Comparison of ENCODE assay signal across 8 cellular contexts in the genomic region with DNA sequence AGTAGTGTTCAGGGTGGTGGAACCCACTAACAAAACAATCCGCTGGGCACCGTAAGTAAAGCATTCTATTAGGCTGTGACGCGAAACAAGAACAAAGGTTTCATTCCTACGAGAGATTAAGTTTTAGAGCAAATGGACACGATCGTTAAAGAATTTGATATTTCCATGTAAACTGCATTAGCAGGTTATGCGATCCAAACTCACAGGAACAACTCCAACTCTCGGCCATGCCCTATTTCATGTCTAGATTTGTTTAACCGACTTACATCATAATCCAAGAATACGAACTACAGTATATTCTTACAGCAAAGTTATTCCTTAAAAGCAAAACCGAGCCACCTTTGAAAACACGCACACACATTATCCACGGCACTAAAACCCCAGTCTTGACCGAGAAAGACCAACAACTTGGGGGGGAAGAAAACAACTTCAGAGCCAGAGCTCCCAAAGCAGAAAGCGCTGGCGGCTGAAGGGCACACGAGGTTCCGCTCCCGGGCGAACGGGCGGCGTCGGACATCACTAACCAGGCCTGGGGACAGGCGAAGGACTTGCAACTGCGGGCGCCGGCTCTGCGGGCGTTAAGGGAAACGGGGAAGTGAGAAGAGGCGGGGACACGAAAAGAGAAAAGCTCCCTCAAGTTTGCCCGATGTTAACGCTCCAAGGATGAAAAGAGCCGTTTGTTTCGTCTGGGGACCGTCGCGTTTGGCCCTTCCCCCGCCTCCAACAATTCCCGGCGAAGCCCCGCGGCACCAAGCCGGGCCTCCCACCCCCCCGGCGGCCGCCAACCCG. TPM values are rescaled to one million over a fixed set of nuclear protein-coding genes. Genes with fewer than 3 reads are reported as not detected.
A peak's percentile ranks its signal among the peaks of the same experiment; 100 is the strongest.
DNase-seq lines count a peak whose midpoint lies in the region; ATAC-seq and TF ChIP-seq lines count a peak whose summit lies in the region.

No MANE protein-coding gene starts in this region.

- H3K27ac ChIP-seq in DND-41 (ENCODE audit: low read length) (peak overlapping the region; percentile 73), HUES64 (ENCODE audit: low read depth, low read length) (peak overlapping the region; percentile 79), SJSA1 (peak overlapping the region; percentile 22), spleen (peak overlapping the region; percentile 79 to 98 (median 95))

- peaks cover 57% of the 10 kb centered on the region for H3K79me2 ChIP-seq in DND-41 (ENCODE audit: insufficient read depth, low read length)

- 1% methylated on average over 51 of the region's 51 CpGs for WGBS in HUES64
- WGBS in spleen, 5 donors: 1 to 2% (median 2%) methylated on average over 42 to 51 of the region's 51 CpGs

- H2AFZ ChIP-seq in DND-41 (ENCODE audit: low read depth, low read length): peak overlapping the region; percentile 92

- H3K4me3 ChIP-seq in DND-41 (ENCODE audit: low read depth in 1 of 2, low read length in 2 of 2) (peak overlapping the region; percentile 70 to 96), HUES64 (ENCODE audit: low read length) (peak overlapping the region; percentile 76), SJSA1 (peak overlapping the region; percentile 94), spleen (peak overlapping the region; percentile 73 to 98 (median 88))

- peak overlapping the region; percentile 81 for H3K9ac ChIP-seq in DND-41 (ENCODE audit: low read depth, low read length)
- peak overlapping the region; percentile 89 for H3K9ac ChIP-seq in HUES64 (ENCODE audit: low read depth, low read length)

- intact Hi-C loops in spleen (cut with DNase I; ENCODE audit: low total_unique reads): no loop called here

- ATAC-seq in DND-41 (ENCODE audit: insufficient read depth, low read depth): no peak
- peak; percentile 1 for ATAC-seq in GM21367 (IDR thresholded peaks at IDR 0.05; ENCODE audit: unreplicated experiment)

- no peaks in the 10 kb centered on the region for H3K27me3 ChIP-seq in DND-41 (ENCODE audit: insufficient read depth, low read length, poor library complexity)
- no peaks in the 10 kb centered on the region for H3K27me3 ChIP-seq in HUES64 (ENCODE audit: insufficient read depth, low read length)
- no peaks in the 10 kb centered on the region for H3K27me3 ChIP-seq in SJSA1 (replicated peaks)
- H3K27me3 ChIP-seq in spleen (replicated peaks in 1 of 7): no peaks in the 10 kb centered on the region

- TF ChIP-seq CTCF in DND-41 (IDR thresholded peaks at IDR 0.05; ENCODE audit: borderline replicate concordance, extremely low read depth, low read length, poor library complexity, severe bottlenecking): no peak
- TF ChIP-seq CTCF in spleen (IDR thresholded peaks at IDR 0.05 in 8 of 11, conservative IDR thresholded peaks at IDR 0.05 in 3 of 11): no peak

- H3K9me3 ChIP-seq in DND-41 (ENCODE audit: insufficient read depth, low read length, severe bottlenecking) (no peaks in the 10 kb centered on the region), HUES64 (ENCODE audit: insufficient read depth, low read depth, low read length) (no peaks in the 10 kb centered on the region), SJSA1 (replicated peaks) (no peaks in the 10 kb centered on the region), spleen (no peaks in the 10 kb centered on the region)

- H3K36me3 ChIP-seq in DND-41 (ENCODE audit: insufficient read depth, low read length): no peaks in the 10 kb centered on the region; the same call in 1 of the 2 replicates
- H3K36me3 ChIP-seq in HUES64 (ENCODE audit: insufficient read depth, low read length): no peaks in the 10 kb centered on the region
- H3K36me3 ChIP-seq in SJSA1: peaks cover 10% of the 10 kb centered on the region; the same call in 1 of the 2 replicates
- no peaks in the 10 kb centered on the region for H3K36me3 ChIP-seq in spleen

- peaks cover 3% of the 10 kb centered on the region; the same call in 1 of the 2 replicates for H4K20me1 ChIP-seq in DND-41 (ENCODE audit: insufficient read depth, low read length)

- no peak for TF ChIP-seq POLR2A in spleen (IDR thresholded peaks at IDR 0.05)

- DNase-seq in DND-41 (no peak), SJSA1 (ENCODE audit: low read depth in 1 of 2, low spot score in 2 of 2) (peak; percentile 62 to 72), cerebellum (ENCODE audit: low spot score) (peak; percentile 26), kidney glomerular epithelial cell (lab: John Stamatoyannopoulos, UW) (peak; percentile 81), spleen (peak; percentile 90), NCI-H2196 treated with DMSO at 0.1 percent for 48 hours (lab: John Stamatoyannopoulos, UW; ENCODE audit: unreplicated experiment) (no peak)

- H3K4me2 ChIP-seq in DND-41 (ENCODE audit: insufficient read depth, low read length): peak overlapping the region; percentile 99

- H3K4me1 ChIP-seq in DND-41 (ENCODE audit: insufficient read depth, low read length): peaks cover 26% of the 10 kb centered on the region
- H3K4me1 ChIP-seq in HUES64 (ENCODE audit: insufficient read depth, low read length): peaks cover 16% of the 10 kb centered on the region
- H3K4me1 ChIP-seq in SJSA1 (replicated peaks): peaks cover 12% of the 10 kb centered on the region
- H3K4me1 ChIP-seq in spleen: peaks cover 7 to 33% (median 20%) of the 10 kb centered on the region in 6 donors

RNA-seq across cellular contexts. Expression of a gene that starts 0.7 kb away (rescaled TPM):
- polyA plus RNA-seq in HUES64 (2013, experiment 1 of 2): 15.6 TPM
- 18.1 TPM for polyA plus RNA-seq in HUES64 (2013, experiment 2 of 2)
- 35.7 and 56.8 TPM in 2 replicates for total RNA-seq in SJSA1 (2014; rRNA removed; shearing (Covaris generic))
- total RNA-seq in cerebellum: 37.0 TPM
- 10 to 100 TPM in 6 of 7 donors, 1 to 10 TPM in 1; 8.8 to 35.1 (median 12.0) TPM for total RNA-seq in spleen
- polyA plus RNA-seq in spleen: 1 to 10 TPM; 1.1 to 3.5 (median 1.9) TPM

Comparison
In these comparisons a context has a peak if more than half of its experiments do, and no peak if none do; other contexts are left out.
1. DNase-seq: peak in SJSA1 (2 of 2), cerebellum (single experiment), kidney glomerular epithelial cell (single experiment) and spleen (single experiment); none in DND-41 (single experiment) and NCI-H2196 treated with DMSO at 0.1 percent for 48 hours (single experiment).
2. H3K27ac ChIP-seq: peak in every context shown above with its lines; median percentile 95 in spleen; 79 in HUES64; 73 in DND-41; 22 in SJSA1.
3. Peak in every context shown above with its lines, with median percentiles within 50 percentile points of each other: H3K4me3 ChIP-seq.